ENCODE assay signal across 8 cellular contexts in genomic region chr12:6827982-6828670, GRCh38. TPM values are rescaled to one million over a fixed set of nuclear protein-coding genes. Genes with fewer than 3 reads are reported as not detected.
DNase-seq lines count a peak whose midpoint lies in the region; ATAC-seq, FAIRE-seq and TF ChIP-seq lines count a peak whose summit lies in the region.

TSS of gene P3H3 (plus strand) at chr12:6828407. CDS start at chr12:6828441, 34 bp downstream.

- peak within 1 kb of the TSS; percentile 66 for H3K4ac ChIP-seq in H1 (replicated peaks; ENCODE audit: insufficient read length, low read depth, low read length)

- ATAC-seq in memory B cell (ENCODE audit: low read depth) (peak; percentile 44), HG02678 (IDR thresholded peaks at IDR 0.05; ENCODE audit: unreplicated experiment) (no peak)

- H3K23ac ChIP-seq in H1 (ENCODE audit: insufficient read length), result no peak within 1 kb of the TSS

- H3K9ac ChIP-seq in H1 (replicated peaks in 1 of 4; ENCODE audit: extremely low read depth in 1 of 4, low read depth in 3 of 4, low read length in 3 of 4), result peak within 1 kb of the TSS; percentile 66 to 84 (median 80)

- intact Hi-C loops in testis (cut with DNase I; ENCODE audit: low total_unique reads), result loop anchor here (10.0 kb wide), 1 partner anchor 53 kb away; the partner anchor contains the start of gene LAG3

- peak within 1 kb of the TSS; percentile 79; the same call in 1 of the 2 replicates for H2BK5ac ChIP-seq in H1 (ENCODE audit: low read depth, low read length)

- peak within 1 kb of the TSS; percentile 70; the same call in 1 of the 2 replicates for H2BK12ac ChIP-seq in H1 (ENCODE audit: low read depth, low read length)

- H3K79me1 ChIP-seq in H1 (ENCODE audit: low read depth, low read length), result peaks cover 4% of the 10 kb centered on the region

- H4K20me1 ChIP-seq in H1 (replicated peaks in 1 of 2; ENCODE audit: control insufficient read depth in 1 of 2, insufficient read depth in 2 of 2, low read length in 2 of 2), result peaks cover 0 to 7% of the 10 kb centered on the region in 2 experiments

- H3K36me3 ChIP-seq in BJ (ENCODE audit: control insufficient read depth, insufficient read depth, low read length), result peaks cover 16% of the 10 kb centered on the region
- peaks cover 5 to 20% (median 18%) of the 10 kb centered on the region in 4 experiments; a peak in 5 of 8 replicates for H3K36me3 ChIP-seq in H1 (ENCODE audit: control insufficient read depth in 2 of 4, insufficient read depth in 4 of 4, low read length in 3 of 4)
- H3K36me3 ChIP-seq in testis (ENCODE audit: low read depth, missing control alignments), result no peaks in the 10 kb centered on the region

- H3K4me2 ChIP-seq in H1 (ENCODE audit: insufficient read depth in 1 of 2, low read depth in 2 of 2, low read length in 2 of 2), result peak within 1 kb of the TSS; percentile 77 to 99

- peak within 1 kb of the TSS; percentile 66; the same call in 1 of the 2 replicates for H4K8ac ChIP-seq in H1 (ENCODE audit: extremely low read depth, insufficient read depth, low read length)

- peaks cover 17% of the 10 kb centered on the region for H3K23me2 ChIP-seq in H1 (ENCODE audit: low read depth, low read length)

- 14% methylated on average over 2 of the region's 42 CpGs; no CpG with 5 or more reads in 1 of the 2 experiments for WGBS in H1 (ENCODE audit: extremely low coverage in 1 of 2, insufficient coverage in 1 of 2, insufficient read length in 1 of 2, insufficient replicate concordance in 2 of 2, low coverage in 1 of 2, low lambda C conversion rate in 2 of 2, missing lambda C conversion rate in 1 of 2), 2 experiments
- WGBS in testis, 2 donors, result 1% methylated on average over 13 to 42 of the region's 42 CpGs

- no peak within 1 kb of the TSS for H3K14ac ChIP-seq in H1 (ENCODE audit: insufficient read length)

- H2BK15ac ChIP-seq in H1 (ENCODE audit: low read length), result 0 out of 2 replicates have a peak within 1 kb of the TSS, but pooled peaks have one; percentile 72

- peak within 1 kb of the TSS; percentile 95 for H3K27ac Mint-ChIP-seq in HFFc6
- H3K27ac Mint-ChIP-seq in memory B cell, result peak within 1 kb of the TSS; percentile 54

- peak within 1 kb of the TSS; percentile 26 for H2BK120ac ChIP-seq in H1 (replicated peaks; ENCODE audit: low read depth, low read length)

- no peak for TF ChIP-seq CTCF in BJ (IDR thresholded peaks at IDR 0.05; ENCODE audit: insufficient read depth, low read depth, low read length)
- peak; percentile 8; the same call in 1 of the 2 replicates for TF ChIP-seq CTCF in HFFc6 (IDR thresholded peaks at IDR 0.05)
- TF ChIP-seq CTCF in H1 (IDR thresholded peaks at IDR 0.05; ENCODE audit: control extremely low read depth in 1 of 3, insufficient read depth in 1 of 3, low read depth in 1 of 3, low read length in 3 of 3), result no peak
- no peak for TF ChIP-seq CTCF in testis (IDR thresholded peaks at IDR 0.05)

- H3K18ac ChIP-seq in H1 (ENCODE audit: extremely low read depth, low read length), result peak within 1 kb of the TSS; percentile 76

- H3K9me3 ChIP-seq in H1 (ENCODE audit: insufficient read depth in 2 of 2, low read depth in 1 of 2, low read length in 1 of 2) (no peaks in the 10 kb centered on the region), testis (no peaks in the 10 kb centered on the region)

- H3K4me1 ChIP-seq in H1 (replicated peaks in 1 of 4; ENCODE audit: control insufficient read depth in 3 of 4, insufficient read depth in 4 of 4, low read length in 3 of 4) (peaks cover 4 to 26% (median 19%) of the 10 kb centered on the region in 4 experiments), testis (peaks cover 7% of the 10 kb centered on the region)

- TF ChIP-seq POLR2A in H1 (IDR thresholded peaks at IDR 0.05; ENCODE audit: control extremely low read depth in 1 of 2, low read depth in 2 of 2, low read length in 2 of 2) (peak in 1 of 2 experiments; percentile 30; a peak in 1 of 3 replicates), testis (IDR thresholded peaks at IDR 0.05) (no peak)

- FAIRE-seq in H1 (lab: Jason Lieb, UNC), result no peak

- peak within 1 kb of the TSS; percentile 93 for H3K4me3 ChIP-seq in BJ (ENCODE audit: low read depth, low read length)
- H3K4me3 ChIP-seq in H1 (ENCODE audit: extremely low read depth in 1 of 4, insufficient read depth in 2 of 4, low read depth in 3 of 4, low read length in 4 of 4), result peak within 1 kb of the TSS; percentile 88 to 94 (median 90)
- H3K4me3 ChIP-seq in testis, result peak within 1 kb of the TSS; percentile 75 to 87

- no peak for TF ChIP-seq EP300 in H1 (IDR thresholded peaks at IDR 0.05; ENCODE audit: borderline replicate concordance in 1 of 2, low read depth in 2 of 2, low read length in 2 of 2)

- H3K56ac ChIP-seq in H1 (replicated peaks; ENCODE audit: insufficient read length, low read depth, low read length), result peak within 1 kb of the TSS; percentile 84

- no peak within 1 kb of the TSS for H2AFZ ChIP-seq in H1 (ENCODE audit: low read length)

- peak within 1 kb of the TSS; percentile 90 for H4K91ac ChIP-seq in H1 (replicated peaks; ENCODE audit: insufficient read length, low read length)

- no peak within 1 kb of the TSS for H2BK20ac ChIP-seq in H1 (ENCODE audit: low read length)

- no peaks in the 10 kb centered on the region for H3K9me3 Mint-ChIP-seq in HFFc6
- H3K9me3 Mint-ChIP-seq in memory B cell, result no peaks in the 10 kb centered on the region

- H3K27ac ChIP-seq in H1 (ENCODE audit: low read depth, low read length), result peak within 1 kb of the TSS; percentile 59; the same call in 1 of the 2 replicates
- H3K27ac ChIP-seq in testis, result peak within 1 kb of the TSS; percentile 87 to 91

- H4K5ac ChIP-seq in H1 (ENCODE audit: insufficient read length, low read depth, low read length), result peak within 1 kb of the TSS; percentile 86

- H3K36me3 Mint-ChIP-seq in HFFc6 (ENCODE audit: low read depth), result peaks cover 8% of the 10 kb centered on the region
- no peaks in the 10 kb centered on the region for H3K36me3 Mint-ChIP-seq in memory B cell

- H3K27me3 Mint-ChIP-seq in HFFc6 (ENCODE audit: insufficient read depth) (peaks cover 12% of the 10 kb centered on the region), memory B cell (peaks cover 47% of the 10 kb centered on the region)

- H3K4me3 Mint-ChIP-seq in HFFc6 (peak within 1 kb of the TSS; percentile 99), memory B cell (peak within 1 kb of the TSS; percentile 85)

- CTCF ChIA-PET in BJ (lab: Yijun Ruan, JAX) (interaction anchor here (0.8 to 12.9 kb wide), 9 partner anchors 11 to 208 kb away, joined by 3 to 92 read pairs (median 4); partner anchors contain the start of genes CDCA3, MLF2 and USP5), H1 (lab: Charles Lee; ENCODE audit: partially characterized antibody) (interaction anchor here (0.7 to 23.7 kb wide), 8 partner anchors 19 to 224 kb away, joined by 3 to 532 read pairs (median 4); partner anchors contain the start of genes CD4, CDCA3, GNB3 and LAG3)

- H3K27me3 ChIP-seq in BJ (ENCODE audit: control insufficient read depth, insufficient read depth, low read length), result no peaks in the 10 kb centered on the region
- H3K27me3 ChIP-seq in H1 (replicated peaks in 1 of 4; ENCODE audit: control insufficient read depth in 3 of 4, extremely low read depth in 1 of 4, insufficient read depth in 3 of 4, low read length in 3 of 4), result peaks cover 0 to 9% (median 6%) of the 10 kb centered on the region in 4 experiments; a peak in 5 of 7 replicates
- H3K27me3 ChIP-seq in testis, result no peaks in the 10 kb centered on the region

- peaks cover 51% of the 10 kb centered on the region for H3K4me1 Mint-ChIP-seq in HFFc6 (ENCODE audit: low read depth)
- H3K4me1 Mint-ChIP-seq in memory B cell, result peaks cover 29% of the 10 kb centered on the region

- POLR2A ChIA-PET in BJ (lab: Charles Lee), result interaction anchor here (0.6 to 1.0 kb wide), 2 partner anchors 44 to 139 kb away, joined by 4 to 5 read pairs; partner anchors contain the start of gene ZNF384
- POLR2A ChIA-PET in H1 (lab: Charles Lee; ENCODE audit: partially characterized antibody), result interaction anchor here (0.7 to 27.1 kb wide), 18 partner anchors 9 to 128 kb away, joined by 3 to 388 read pairs (median 4); partner anchors contain the start of genes CDCA3, ENO2, GNB3 and MLF2

- DNase-seq in BJ (ENCODE audit: low read depth) (no peak), HFFc6 (peak; percentile 53), SK-N-DZ (ENCODE audit: low spot score) (peak; percentile 81), H1 (ENCODE audit: low read depth in 1 of 2, low spot score in 2 of 2) (peak in 1 of 2 experiments; percentile 76), memory B cell (ENCODE audit: low spot score in 2 of 2) (peak in 1 of 2 donors; percentile 53), testis (peak; percentile 43), activated gamma-delta T cell treated with Interleukin-2 at 50 U/mL for 16 hours (no peak)

- peaks cover 0 to 9% of the 10 kb centered on the region in 2 experiments; a peak in 1 of 4 replicates for H3K79me2 ChIP-seq in H1 (ENCODE audit: control insufficient read depth in 1 of 2, insufficient read depth in 2 of 2, low read length in 2 of 2)

- 0 out of 2 replicates have a peak within 1 kb of the TSS, but pooled peaks have one; percentile 1 for H2AK5ac ChIP-seq in H1 (ENCODE audit: low read depth, low read length)

- no peak for TF ChIP-seq RAD21 in H1 (IDR thresholded peaks at IDR 0.05 in 1 of 2, conservative IDR thresholded peaks at IDR 0.05 in 1 of 2; ENCODE audit: low read depth in 2 of 2, low read length in 2 of 2)

TF ChIP-seq in H1, 55 proteins besides CTCF, POLR2A, EP300 and RAD21 (continues in another document):
- TF ChIP-seq KDM4A (IDR thresholded peaks at IDR 0.05; ENCODE audit: low read depth, low read length, severe bottlenecking), result peak; percentile 11

RNA-seq across cellular contexts. Expression of gene P3H3, which starts in this region (rescaled TPM):
- 40.9 and 71.6 TPM in 2 replicates for polyA plus RNA-seq in BJ (2011; rRNA removed)
- polyA minus RNA-seq in BJ (2011; rRNA and poly(A)+ RNA removed), result 19.5 and 23.4 TPM in 2 replicates
- 100 to 1,000 TPM in 4 of 6 experiments, 10 to 100 TPM in 2; 94.0 to 109 (median 103) TPM for total RNA-seq in HFFc6 (2021; fragmentation: NEBNext Ultra II Directional; extraction: Animal tissue kit (Norgen Biotek cat#: 25700))
- 34.5 and 38.9 TPM in 2 replicates for polyA plus RNA-seq in SK-N-DZ (2014; cell fraction: cytosol; rRNA removed)
- polyA plus RNA-seq in SK-N-DZ (2014; cell fraction: nucleus; rRNA removed), result 221 and 272 TPM in 2 replicates
- 42.4 and 43.5 TPM in 2 replicates for total RNA-seq in H1 (2021; fragmentation: NEBNext Ultra II Directional; extraction: Animal tissue kit (Norgen Biotek cat#: 25700))
- 22.9 and 40.9 TPM in 2 replicates for polyA plus RNA-seq in H1 (2011; rRNA removed)
- polyA plus RNA-seq in H1 (2011; cell fraction: cytosol; rRNA removed), result 34.9 TPM
- 89.3 TPM for polyA plus RNA-seq in H1 (2011; cell fraction: nucleus; rRNA removed)
- 28.7 to 51.3 TPM (median 45.4 TPM) in 4 replicates for polyA plus RNA-seq in H1 (2012, experiment 1 of 2)
- 27.7 TPM for polyA plus RNA-seq in H1 (2012, experiment 2 of 2)
- 33.4 TPM for polyA plus RNA-seq in H1 (2013, experiment 1 of 2)
- polyA plus RNA-seq in H1 (2013, experiment 2 of 2), result 30.6 TPM
- 14.7 and 16.0 TPM in 2 replicates for polyA minus RNA-seq in H1 (2011; rRNA and poly(A)+ RNA removed)
- 21.8 TPM for polyA minus RNA-seq in H1 (2011; cell fraction: cytosol; rRNA and poly(A)+ RNA removed)
- polyA minus RNA-seq in H1 (2011; cell fraction: nucleus; rRNA and poly(A)+ RNA removed), result 35.7 TPM
- 10 to 100 TPM; 13.1 to 18.8 TPM for total RNA-seq in testis
- polyA plus RNA-seq in testis (ENCODE audit: insufficient read depth, low read depth, low replicate concordance), result 19.2 TPM

Comparison
In these comparisons a context has a peak if more than half of its experiments do, and no peak if none do; other contexts are left out.
1. DNase-seq: peak in HFFc6 (single experiment), SK-N-DZ (single experiment) and testis (single experiment); none in BJ (single experiment) and activated gamma-delta T cell treated with Interleukin-2 at 50 U/mL for 16 hours (single experiment).
2. Peak in every context shown above with its lines, with median percentiles within 50 percentile points of each other: H3K4me3 ChIP-seq.